In genomic region chr1:95084317-95085176, GRCh38 we compare ENCODE assay signal across 9 cellular contexts.
DNase-seq lines count a peak whose midpoint lies in the region; ATAC-seq and TF ChIP-seq lines count a peak whose summit lies in the region.
"Had no signal": no experiment of that assay in that cellular context is flagged by ENCODE, and none has a peak within 500 bp of the region (broad histone marks: within the 10 kb centered on the region; RNA-seq: fewer than 3 reads in every experiment).

No MANE protein-coding gene starts in this region.

- TF ChIP-seq CTCF in epithelial cell of esophagus (IDR thresholded peaks at IDR 0.05; ENCODE audit: insufficient read depth, low read depth, low read length, missing control alignments), result peak; percentile 69
- peak; percentile 43 to 56 (median 49) for TF ChIP-seq CTCF in nephron (IDR thresholded peaks at IDR 0.05; ENCODE audit: unreplicated experiment in 3 of 3)

- no peaks in the 10 kb centered on the region for H3K27me3 Mint-ChIP-seq in nephron (ENCODE audit: low read depth)

- ATAC-seq in GM18907 (IDR thresholded peaks at IDR 0.05; ENCODE audit: unreplicated experiment) (peak; percentile 75), HG03354 (IDR thresholded peaks at IDR 0.05; ENCODE audit: poor library complexity, severe bottlenecking, unreplicated experiment) (peak; percentile 82), GM19467 (IDR thresholded peaks at IDR 0.05; ENCODE audit: unreplicated experiment) (no peak)

- no peak overlapping the region for H3K4me3 Mint-ChIP-seq in nephron

- H3K4me1 Mint-ChIP-seq in nephron, result peaks cover 7% of the 10 kb centered on the region

- H3K36me3 Mint-ChIP-seq in nephron (ENCODE audit: low read depth), result no peaks in the 10 kb centered on the region

- H3K27ac Mint-ChIP-seq in nephron, result no peak overlapping the region

- peaks cover 4% of the 10 kb centered on the region for H3K9me3 Mint-ChIP-seq in nephron

- DNase-seq in NCI-H1092 treated with DMSO at 0.1 percent for 48 hours (lab: John Stamatoyannopoulos, UW) (peak; percentile 23), NCI-H1092 (lab: John Stamatoyannopoulos, UW) (no peak), RPMI8226 (peak; percentile 7), epithelial cell of esophagus (ENCODE audit: low read depth) (peak; percentile 33)

- no peak overlapping the region for H3K4me3 ChIP-seq in epithelial cell of esophagus (ENCODE audit: low read length)
- H3K4me3 ChIP-seq: BLaER1 treated with 17β-estradiol and CSF1 and Interleukin-3, amounts not matched to agents 10 nM and 100 nM had no signal
